ENCODE assay signal across 1 cellular context in genomic region chr11:17554487-17554886, GRCh38.
TF ChIP-seq lines count a peak whose summit lies in the region.

No MANE protein-coding gene starts in this region.

TF ChIP-seq in SK-N-SH, 30 proteins besides CTCF, POLR2A, EP300 and RAD21 (continued from another document):
- no peak for TF ChIP-seq ZBTB33 (IDR thresholded peaks at IDR 0.05; ENCODE audit: borderline replicate concordance, low read depth)
- no peak for TF ChIP-seq YY1 (IDR thresholded peaks at IDR 0.05; ENCODE audit: low read depth)
- TF ChIP-seq NFIC (IDR thresholded peaks at IDR 0.05; ENCODE audit: borderline replicate concordance) = no peak
- TF ChIP-seq FOXM1 (IDR thresholded peaks at IDR 0.05; ENCODE audit: low read depth) = no peak
